19 cellular contexts compared by ENCODE assay signal in the genomic region with DNA sequence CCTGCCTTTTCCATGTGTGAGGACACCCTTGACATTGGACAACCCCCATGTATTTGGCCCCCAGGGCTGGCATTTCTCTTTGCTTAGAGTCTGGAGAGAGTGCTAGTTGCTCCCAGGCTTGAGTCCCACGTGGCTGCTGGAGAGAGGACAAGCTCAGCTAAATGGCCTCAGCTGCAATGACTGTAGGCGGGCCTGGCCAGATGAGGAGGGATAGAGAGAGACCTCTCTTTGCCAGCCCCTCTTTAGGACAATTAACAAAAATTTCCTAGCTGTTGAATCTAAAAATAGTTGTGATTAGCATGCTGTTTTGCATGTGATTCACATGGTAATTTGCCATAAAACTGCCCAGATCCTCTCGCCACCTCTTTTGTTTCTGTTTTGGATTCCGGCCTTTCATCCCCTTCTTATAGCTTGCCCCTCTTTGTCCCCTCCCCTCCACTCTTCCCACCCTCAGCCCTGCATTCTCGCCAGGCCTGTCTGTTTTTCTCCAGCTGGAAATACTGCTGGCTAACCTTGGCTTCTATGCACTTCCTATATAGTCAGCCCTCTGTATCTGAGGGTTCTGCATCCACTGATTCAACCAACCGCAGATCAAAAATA. TPM values are rescaled to one million over a fixed set of nuclear protein-coding genes. Genes with fewer than 3 reads are reported as not detected.
A peak's percentile ranks its signal among the peaks of the same experiment; 100 is the strongest.
DNase-seq lines count a peak whose midpoint lies in the region; ATAC-seq and TF ChIP-seq lines count a peak whose summit lies in the region.
"Had no signal": no experiment of that assay in that cellular context is flagged by ENCODE, and none has a peak within 500 bp of the region (broad histone marks: within the 10 kb centered on the region; RNA-seq: fewer than 3 reads in every experiment).

No MANE protein-coding gene starts in this region.

- DNase-seq in GM13976 (ENCODE audit: low spot score) = peak; percentile 1
- DNase-seq in NCI-H526 treated with DMSO at 0.1 percent for 48 hours (lab: John Stamatoyannopoulos, UW) = peak; percentile 26
- peak; percentile 1 for DNase-seq in globus pallidus (ENCODE audit: low spot score)
- DNase-seq in neural progenitor cell (ENCODE audit: low spot score) = no peak
- no peak for DNase-seq in left lung
- DNase-seq in activated naive CD4-positive, alpha-beta T cell treated with anti-CD3 and anti-CD28 coated beads, Interleukin-2, amount 50 U/mL, for 72 hours (ENCODE audit: low spot score in 2 of 2) = no peak
- DNase-seq: C1 segment of cervical spinal cord; CD8-positive, alpha-beta memory T cell; DMS79; KBM-7; NCI-H1105; NCI-H187; NCI-H2107; NCI-H2227 treated with DMSO at 0.1 percent for 48 hours; NCI-H510A treated with DMSO at 0.1 percent for 48 hours; PC-3; RPMI8226 had no signal

- TF ChIP-seq CTCF in GM13976 (IDR thresholded peaks at IDR 0.05; ENCODE audit: borderline replicate concordance, control extremely low read depth, extremely low read depth, insufficient read depth, missing control alignments) (no peak), neural progenitor cell (IDR thresholded peaks at IDR 0.05) (no peak), left lung (IDR thresholded peaks at IDR 0.05) (no peak)

- H3K27me3 ChIP-seq in neural progenitor cell = no peaks in the 10 kb centered on the region
- no peaks in the 10 kb centered on the region for H3K27me3 ChIP-seq in left lung

- H4K20me1 ChIP-seq in neural progenitor cell (ENCODE audit: low read depth) = no peaks in the 10 kb centered on the region

- intact Hi-C loops in left lung (cut with DNase I) = no loop called here

- no peak overlapping the region for H3K4me2 ChIP-seq in neural progenitor cell

- H3K27me3 Mint-ChIP-seq in neural progenitor cell (ENCODE audit: insufficient read depth, low read depth) = peaks cover 2% of the 10 kb centered on the region

- no peaks in the 10 kb centered on the region for H3K79me2 ChIP-seq in neural progenitor cell (ENCODE audit: low read depth)

- H3K9me3 ChIP-seq in neural progenitor cell (ENCODE audit: low read depth) = no peaks in the 10 kb centered on the region
- H3K9me3 ChIP-seq in left lung = no peaks in the 10 kb centered on the region

- peak overlapping the region; percentile 18 for H2AFZ ChIP-seq in neural progenitor cell (replicated peaks)

- no peak overlapping the region for H3K4me3 Mint-ChIP-seq in neural progenitor cell
- H3K4me3 Mint-ChIP-seq: CD8-positive, alpha-beta memory T cell had no signal

- no peak overlapping the region for H3K4me3 ChIP-seq in neural progenitor cell
- H3K4me3 ChIP-seq in left lung = no peak overlapping the region

- no peaks in the 10 kb centered on the region for H3K36me3 Mint-ChIP-seq in neural progenitor cell
- H3K36me3 Mint-ChIP-seq in activated naive CD4-positive, alpha-beta T cell treated with anti-CD3 and anti-CD28 coated beads, Interleukin-2, amount 50 U/mL, for 72 hours = no peaks in the 10 kb centered on the region

- ATAC-seq in HG03342 (IDR thresholded peaks at IDR 0.05; ENCODE audit: unreplicated experiment) (no peak), left lung (no peak)
- no peak for ATAC-seq in activated naive CD4-positive, alpha-beta T cell treated with anti-CD3 and anti-CD28 coated beads, Interleukin-2, amount 50 U/mL, for 72 hours
- ATAC-seq: HepG2, PC-3 had no signal

- H3K27ac Mint-ChIP-seq in neural progenitor cell = no peak overlapping the region
- no peak overlapping the region for H3K27ac Mint-ChIP-seq in activated naive CD4-positive, alpha-beta T cell treated with anti-CD3 and anti-CD28 coated beads, Interleukin-2, amount 50 U/mL, for 72 hours

- H3K36me3 ChIP-seq in neural progenitor cell = no peaks in the 10 kb centered on the region
- H3K36me3 ChIP-seq in left lung = no peaks in the 10 kb centered on the region

- H3F3A ChIP-seq in neural progenitor cell (ENCODE audit: low read depth) = no peaks in the 10 kb centered on the region

- in situ Hi-C loops in GM13976 (cut with MboI; ENCODE audit: low sequenced_read_pairs, unreplicated experiment) = no loop called here

- H3K4me1 Mint-ChIP-seq in neural progenitor cell = no peaks in the 10 kb centered on the region
- H3K4me1 Mint-ChIP-seq: CD8-positive, alpha-beta memory T cell had no signal

- H3K27ac ChIP-seq in neural progenitor cell = no peak overlapping the region
- H3K27ac ChIP-seq in left lung = no peak overlapping the region

- H3K9ac ChIP-seq in neural progenitor cell = no peak overlapping the region

- H3K4me1 ChIP-seq in neural progenitor cell (no peaks in the 10 kb centered on the region), left lung (no peaks in the 10 kb centered on the region)

- no peaks in the 10 kb centered on the region for H3K9me3 Mint-ChIP-seq in neural progenitor cell
- H3K9me3 Mint-ChIP-seq in activated naive CD4-positive, alpha-beta T cell treated with anti-CD3 and anti-CD28 coated beads, Interleukin-2, amount 50 U/mL, for 72 hours = no peaks in the 10 kb centered on the region
- H3K9me3 Mint-ChIP-seq: CD8-positive, alpha-beta memory T cell had no signal

RNA-seq across cellular contexts. Expression of gene PRPS1, which starts 28.8 kb away (rescaled TPM):
- 177 and 264 TPM in 2 replicates for total RNA-seq in neural progenitor cell (ENCODE audit: low replicate concordance)
- total RNA-seq in left lung = 10 to 100 TPM; 29.4 to 36.2 TPM
- 100 to 1,000 TPM; 107 to 135 TPM for total RNA-seq in activated naive CD4-positive, alpha-beta T cell treated with anti-CD3 and anti-CD28 coated beads, Interleukin-2, amount 50 U/mL, for 72 hours

Comparison
In these comparisons a context has a peak if more than half of its experiments do, and no peak if none do; other contexts are left out.
1. DNase-seq: peak in GM13976 (single experiment), NCI-H526 treated with DMSO at 0.1 percent for 48 hours (single experiment) and globus pallidus (single experiment); none in neural progenitor cell (single experiment), left lung (0 of 2) and activated naive CD4-positive, alpha-beta T cell treated with anti-CD3 and anti-CD28 coated beads, Interleukin-2, amount 50 U/mL, for 72 hours (0 of 2).